ENCODE assay signal across 2 cellular contexts in the genomic region with DNA sequence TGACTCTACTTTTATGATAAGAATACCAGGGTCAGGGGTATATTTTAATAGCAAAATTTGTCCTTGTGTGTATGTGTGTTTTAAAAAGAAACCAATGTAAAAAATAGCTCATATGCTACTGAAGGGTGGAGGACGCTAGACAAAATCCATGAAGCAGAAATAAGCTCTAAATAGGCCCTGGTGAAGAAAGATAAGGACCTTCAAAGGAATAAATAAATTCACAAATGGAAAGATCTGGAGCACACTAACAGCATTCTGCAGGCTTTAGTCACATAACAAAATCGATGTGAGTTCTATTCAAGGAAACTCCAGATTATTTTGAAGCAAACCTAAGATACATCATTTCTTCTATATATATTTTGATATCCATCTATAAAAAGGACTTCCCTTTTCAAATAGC.
TF ChIP-seq lines count a peak whose summit lies in the region.

No MANE protein-coding gene starts in this region.

TF ChIP-seq in SK-N-SH, 30 proteins besides CTCF, POLR2A, EP300 and RAD21 (continued from another document):
- TF ChIP-seq, protein P1, sequence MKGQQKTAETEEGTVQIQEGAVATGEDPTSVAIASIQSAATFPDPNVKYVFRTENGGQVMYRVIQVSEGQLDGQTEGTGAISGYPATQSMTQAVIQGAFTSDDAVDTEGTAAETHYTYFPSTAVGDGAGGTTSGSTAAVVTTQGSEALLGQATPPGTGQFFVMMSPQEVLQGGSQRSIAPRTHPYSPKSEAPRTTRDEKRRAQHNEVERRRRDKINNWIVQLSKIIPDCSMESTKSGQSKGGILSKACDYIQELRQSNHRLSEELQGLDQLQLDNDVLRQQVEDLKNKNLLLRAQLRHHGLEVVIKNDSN (IDR thresholded peaks at IDR 0.05; ENCODE audit: borderline replicate concordance, low read depth) = no peak
- TF ChIP-seq SMC3 (IDR thresholded peaks at IDR 0.05; ENCODE audit: low read depth, low read length) = no peak
- TF ChIP-seq YY1 (IDR thresholded peaks at IDR 0.05; ENCODE audit: low read depth) = no peak
- no peak for TF ChIP-seq RXRA (IDR thresholded peaks at IDR 0.05; ENCODE audit: borderline replicate concordance, low read depth)
- no peak for TF ChIP-seq POLR2AphosphoS5 (IDR thresholded peaks at IDR 0.05; ENCODE audit: low read depth, low read length)
- TF ChIP-seq, protein P2, sequence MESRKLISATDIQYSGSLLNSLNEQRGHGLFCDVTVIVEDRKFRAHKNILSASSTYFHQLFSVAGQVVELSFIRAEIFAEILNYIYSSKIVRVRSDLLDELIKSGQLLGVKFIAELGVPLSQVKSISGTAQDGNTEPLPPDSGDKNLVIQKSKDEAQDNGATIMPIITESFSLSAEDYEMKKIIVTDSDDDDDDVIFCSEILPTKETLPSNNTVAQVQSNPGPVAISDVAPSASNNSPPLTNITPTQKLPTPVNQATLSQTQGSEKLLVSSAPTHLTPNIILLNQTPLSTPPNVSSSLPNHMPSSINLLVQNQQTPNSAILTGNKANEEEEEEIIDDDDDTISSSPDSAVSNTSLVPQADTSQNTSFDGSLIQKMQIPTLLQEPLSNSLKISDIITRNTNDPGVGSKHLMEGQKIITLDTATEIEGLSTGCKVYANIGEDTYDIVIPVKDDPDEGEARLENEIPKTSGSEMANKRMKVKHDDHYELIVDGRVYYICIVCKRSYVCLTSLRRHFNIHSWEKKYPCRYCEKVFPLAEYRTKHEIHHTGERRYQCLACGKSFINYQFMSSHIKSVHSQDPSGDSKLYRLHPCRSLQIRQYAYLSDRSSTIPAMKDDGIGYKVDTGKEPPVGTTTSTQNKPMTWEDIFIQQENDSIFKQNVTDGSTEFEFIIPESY (IDR thresholded peaks at IDR 0.05; ENCODE audit: borderline replicate concordance, low read depth) = no peak
- TF ChIP-seq RCOR1 (IDR thresholded peaks at IDR 0.05; ENCODE audit: low read length) = no peak
- TF ChIP-seq NRF1 (IDR thresholded peaks at IDR 0.05; ENCODE audit: low read depth, low read length) = no peak
- TF ChIP-seq, protein P3, sequence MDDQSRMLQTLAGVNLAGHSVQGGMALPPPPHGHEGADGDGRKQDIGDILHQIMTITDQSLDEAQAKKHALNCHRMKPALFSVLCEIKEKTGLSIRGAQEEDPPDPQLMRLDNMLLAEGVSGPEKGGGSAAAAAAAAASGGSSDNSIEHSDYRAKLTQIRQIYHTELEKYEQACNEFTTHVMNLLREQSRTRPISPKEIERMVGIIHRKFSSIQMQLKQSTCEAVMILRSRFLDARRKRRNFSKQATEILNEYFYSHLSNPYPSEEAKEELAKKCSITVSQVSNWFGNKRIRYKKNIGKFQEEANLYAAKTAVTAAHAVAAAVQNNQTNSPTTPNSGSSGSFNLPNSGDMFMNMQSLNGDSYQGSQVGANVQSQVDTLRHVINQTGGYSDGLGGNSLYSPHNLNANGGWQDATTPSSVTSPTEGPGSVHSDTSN (IDR thresholded peaks at IDR 0.05) = no peak
- no peak for TF ChIP-seq ELF1 (IDR thresholded peaks at IDR 0.05)

TF ChIP-seq in SK-N-SH treated with all-trans-retinoic acid at 6 μM for 48 hours, 23 proteins besides CTCF, POLR2A, EP300 and RAD21 (continued from another document):
- TF ChIP-seq TCF4 (CRISPR knock-in tag; IDR thresholded peaks at IDR 0.05; ENCODE audit: borderline replicate concordance) = no peak
